8 cellular contexts compared by ENCODE assay signal in the genomic region with DNA sequence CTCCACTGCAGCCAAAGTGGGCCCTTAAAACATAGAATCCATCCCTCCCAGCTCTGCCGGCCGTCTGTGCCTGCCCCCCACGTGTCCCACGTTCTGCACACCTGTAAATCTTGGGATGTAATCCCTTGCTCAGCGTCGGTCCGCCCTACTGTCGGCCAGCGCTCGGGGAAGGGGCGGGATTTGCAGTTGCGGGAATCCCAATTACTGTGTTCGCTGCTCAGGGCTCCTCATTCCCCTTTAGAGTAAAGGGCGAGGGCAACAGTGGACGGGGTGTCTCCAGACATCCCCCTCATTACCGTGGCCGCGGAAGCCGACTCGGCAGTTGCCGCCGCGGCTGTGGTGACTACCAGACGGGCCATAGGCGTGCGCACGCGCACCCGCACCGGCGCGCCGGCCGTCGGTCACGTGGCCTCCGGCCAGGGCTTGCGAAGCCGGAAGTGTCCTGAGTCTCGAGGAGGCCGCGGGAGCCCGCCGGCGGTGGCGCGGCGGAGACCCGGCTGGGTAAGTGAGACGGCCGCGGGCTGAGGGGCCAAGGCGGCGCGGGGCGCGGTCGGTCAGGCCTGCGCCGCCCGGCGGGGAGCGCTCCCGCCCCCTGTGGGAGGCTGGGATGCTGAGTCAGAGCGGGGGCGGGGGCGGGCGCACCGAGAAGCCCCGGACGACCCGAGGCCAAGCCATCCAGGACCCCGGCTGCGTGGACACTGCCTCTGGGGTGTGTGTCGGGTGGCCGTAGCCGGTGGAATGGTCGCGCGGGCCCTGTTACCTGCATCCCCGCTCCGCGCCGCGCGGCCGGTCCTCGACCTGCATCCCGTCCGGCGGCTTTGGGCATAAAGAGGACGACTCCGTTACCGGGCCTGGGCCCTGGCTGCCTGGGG. TPM values are rescaled to one million over a fixed set of nuclear protein-coding genes. Genes with fewer than 3 reads are reported as not detected.
DNase-seq lines count a peak whose midpoint lies in the region; ATAC-seq and TF ChIP-seq lines count a peak whose summit lies in the region.

A gene (plus strand): TSS at position 434 of the 872 bp plus-strand sequence. CDS start 3,751 bp downstream, outside the sequence.

- H3K4me3 ChIP-seq in HUES64 (ENCODE audit: low read length) (peak within 1 kb of the TSS; percentile 96), Panc1 (ENCODE audit: low read depth in 2 of 2, low read length in 2 of 2) (peak within 1 kb of the TSS; percentile 84 to 94), fibroblast of mammary gland (ENCODE audit: control insufficient read depth, low read depth, low read length) (peak within 1 kb of the TSS; percentile 86)

- CTCF ChIA-PET in Panc1 (lab: Charles Lee) = no interaction called here

- H3K36me3 ChIP-seq in HUES64 (ENCODE audit: insufficient read depth, low read length) (peaks cover 37% of the 10 kb centered on the region), Panc1 (ENCODE audit: control insufficient read depth, insufficient read depth, low read length) (peaks cover 24% of the 10 kb centered on the region)

- in situ Hi-C loops in Panc1 (cut with HindIII; ENCODE audit: low pct_unique_long_range_greater_than_20kb, low sequenced_read_pairs) = no loop called here

- DNase-seq in DMS153 treated with DMSO at 0.1 percent for 48 hours (lab: John Stamatoyannopoulos, UW; ENCODE audit: unreplicated experiment) = peak; percentile 70
- DNase-seq in Panc1 (ENCODE audit: low read depth, low spot score) = no peak
- peak; percentile 23 to 53 for DNase-seq in activated T-helper 1 cell treated with anti-CD3 and anti-CD28 coated beads, Interleukin-2, amount 50 U/mL, for 16 hours (ENCODE audit: low read depth in 1 of 2, low spot score in 1 of 2)
- DNase-seq in fibroblast of mammary gland (ENCODE audit: low read depth) = peak; percentile 78
- peak; percentile 77 for DNase-seq in natural killer cell
- DNase-seq in stimulated activated naive CD8-positive, alpha-beta T cell treated with anti-CD3 and anti-CD28 coated beads, Interleukin-15, Interleukin-2, amounts not matched to agents 100 U/mL and 50 U/mL, for 24 hours = peak; percentile 80

- TF ChIP-seq CTCF in Panc1 (IDR thresholded peaks at IDR 0.05) (no peak), fibroblast of mammary gland (conservative IDR thresholded peaks at IDR 0.05; ENCODE audit: control insufficient read depth, insufficient read depth, low read depth, low read length) (no peak), natural killer cell (IDR thresholded peaks at IDR 0.05) (no peak)

- POLR2A ChIA-PET in Panc1 (lab: Charles Lee) = no interaction called here

- H3K36me3 Mint-ChIP-seq in natural killer cell = no peaks in the 10 kb centered on the region

- WGBS in HUES64 = under 1% methylated on average over 94 of the region's 94 CpGs

- H3K27me3 ChIP-seq in HUES64 (ENCODE audit: insufficient read depth, low read length) = no peaks in the 10 kb centered on the region
- H3K27me3 ChIP-seq in Panc1 (ENCODE audit: control insufficient read depth, insufficient read depth, low read length) = no peaks in the 10 kb centered on the region

- intact Hi-C loops in Panc1 (cut with micrococcal nuclease; ENCODE audit: unreplicated experiment) = no loop called here
- intact Hi-C loops in natural killer cell (cut with micrococcal nuclease) = loop anchor here (2.0 to 10.0 kb wide), 2 partner anchors 47 to 223 kb away; a partner anchor contains a TSS

- H3K4me1 ChIP-seq in HUES64 (ENCODE audit: insufficient read depth, low read length) (peaks cover 21% of the 10 kb centered on the region), Panc1 (ENCODE audit: control insufficient read depth, insufficient read depth, low read length) (peaks cover 7% of the 10 kb centered on the region)

- no peaks in the 10 kb centered on the region for H3K9me3 Mint-ChIP-seq in natural killer cell

- H3K27ac ChIP-seq in HUES64 (ENCODE audit: low read depth, low read length) (peak within 1 kb of the TSS; percentile 85), Panc1 (ENCODE audit: low read length) (peak within 1 kb of the TSS; percentile 93)

- no peaks in the 10 kb centered on the region for H3K9me3 ChIP-seq in HUES64 (ENCODE audit: insufficient read depth, low read depth, low read length)
- no peaks in the 10 kb centered on the region for H3K9me3 ChIP-seq in Panc1 (ENCODE audit: control insufficient read depth, insufficient read depth, low read depth, low read length)

- peak; percentile 87 for ATAC-seq in GM21515 (IDR thresholded peaks at IDR 0.05; ENCODE audit: unreplicated experiment)
- peak; percentile 97 for ATAC-seq in Panc1
- peak; percentile 71 to 84 (median 80) for ATAC-seq in natural killer cell
- ATAC-seq in stimulated activated naive CD8-positive, alpha-beta T cell treated with anti-CD3 and anti-CD28 coated beads, Interleukin-15, Interleukin-2, amounts not matched to agents 100 U/mL and 50 U/mL, for 24 hours = peak; percentile 72

- peak within 1 kb of the TSS; percentile 87 for H3K9ac ChIP-seq in HUES64 (ENCODE audit: low read depth, low read length)

- peaks cover 40 to 46% of the 10 kb centered on the region in 2 donors for H3K4me1 Mint-ChIP-seq in natural killer cell

- H3K27me3 Mint-ChIP-seq in natural killer cell (ENCODE audit: low read depth in 2 of 2) = no peaks in the 10 kb centered on the region

- BruUV-seq in Panc1 (replicated peaks; lab: Mats Ljungman, UMichigan) = no TSS peak

- H3K4me3 Mint-ChIP-seq in natural killer cell = peak within 1 kb of the TSS; percentile 96

- H3K27ac Mint-ChIP-seq in natural killer cell = peak within 1 kb of the TSS; percentile 94 to 97

RNA-seq across cellular contexts. Expression of the gene that starts here (rescaled TPM):
- 17.5 TPM for polyA plus RNA-seq in HUES64 (2013, experiment 1 of 2)
- polyA plus RNA-seq in HUES64 (2013, experiment 2 of 2) = 16.3 TPM
- total RNA-seq in Panc1 (2021; ENCODE audit: unreplicated experiment) (32.4 TPM), natural killer cell (10 to 100 TPM; 48.4 to 57.1 (median 48.8) TPM)
- 12.3 TPM for polyA plus RNA-seq in Panc1 (2012; ENCODE audit: insufficient read length)
